24 cellular contexts compared by ENCODE assay signal in the genomic region with DNA sequence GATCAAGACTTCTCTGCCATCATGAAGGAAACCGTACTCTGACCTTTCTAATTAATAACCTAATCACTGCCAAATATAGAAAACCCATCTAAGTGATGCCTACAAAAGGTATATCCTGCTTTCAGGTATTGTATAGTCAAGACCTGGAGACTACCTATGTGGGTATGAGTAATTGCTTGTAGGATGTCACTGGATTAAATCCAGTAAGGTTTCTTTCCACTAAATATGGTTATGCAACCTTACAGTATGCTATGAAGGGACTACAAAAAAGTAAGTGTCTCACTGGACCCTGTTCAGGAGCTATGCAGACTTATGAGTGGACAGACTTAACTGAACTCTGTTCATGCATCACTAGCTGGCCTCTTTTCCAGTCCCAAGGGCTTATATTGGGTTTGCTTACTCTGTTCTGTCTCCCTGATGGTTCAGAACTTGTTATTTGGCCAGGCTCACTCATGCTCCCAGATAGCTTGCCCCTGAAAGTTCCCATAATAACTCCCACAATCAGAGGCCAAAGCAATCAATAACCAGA. TPM values are rescaled to one million over a fixed set of nuclear protein-coding genes. Genes with fewer than 3 reads are reported as not detected.
DNase-seq lines count a peak whose midpoint lies in the region; ATAC-seq, FAIRE-seq and TF ChIP-seq lines count a peak whose summit lies in the region.
"Had no signal": no experiment of that assay in that cellular context is flagged by ENCODE, and none has a peak within 500 bp of the region (broad histone marks: within the 10 kb centered on the region; RNA-seq: fewer than 3 reads in every experiment).

No MANE protein-coding gene starts in this region.

- DNase-seq in RWPE2 (ENCODE audit: low spot score) = no peak
- peak; percentile 74 for DNase-seq in bronchial epithelial cell (ENCODE audit: low read depth)
- DNase-seq in fibroblast of the aortic adventitia (ENCODE audit: low read depth) = peak; percentile 20
- DNase-seq in skeletal muscle cell (ENCODE audit: low read depth) = peak; percentile 31
- no peak for DNase-seq in PC-9
- DNase-seq in ureter (ENCODE audit: low spot score) = no peak
- DNase-seq: CD4-positive, CD25-positive, alpha-beta regulatory T cell; CD8-positive, alpha-beta memory T cell; COR-L47; DMS 273 treated with DMSO at 0.1 percent for 48 hours; DMS53; DND-41; EL; GOT3; H7 had no signal

- TF ChIP-seq CTCF in RWPE2 (IDR thresholded peaks at IDR 0.05; ENCODE audit: poor library complexity, severe bottlenecking) (no peak), bronchial epithelial cell (IDR thresholded peaks at IDR 0.05; ENCODE audit: insufficient read depth, low read length, severe bottlenecking) (no peak), fibroblast of the aortic adventitia (IDR thresholded peaks at IDR 0.05; ENCODE audit: insufficient read depth, low read length) (no peak), PC-9 (conservative IDR thresholded peaks at IDR 0.05) (no peak)

- H3K9me3 ChIP-seq in RWPE2 (ENCODE audit: severe bottlenecking) (no peaks in the 10 kb centered on the region), PC-9 (ENCODE audit: insufficient read depth, low read depth) (no peaks in the 10 kb centered on the region)
- H3K9me3 ChIP-seq: BLaER1 treated with 17β-estradiol and CSF1 and Interleukin-3, amounts not matched to agents 10 nM and 100 nM had no signal

- no peaks in the 10 kb centered on the region for H4K20me1 ChIP-seq in PC-9 (ENCODE audit: insufficient read depth)
- H4K20me1 ChIP-seq: BLaER1 treated with 17β-estradiol and CSF1 and Interleukin-3, amounts not matched to agents 10 nM and 100 nM had no signal

- no TSS peak for BruUV-seq in PC-9 (replicated peaks; lab: Mats Ljungman, UMichigan)

- H3K27me3 ChIP-seq in RWPE2 (ENCODE audit: insufficient read depth, poor library complexity, severe bottlenecking) = no peaks in the 10 kb centered on the region
- no peaks in the 10 kb centered on the region for H3K27me3 ChIP-seq in bronchial epithelial cell (ENCODE audit: control insufficient read depth, insufficient read depth, low read length)
- no peaks in the 10 kb centered on the region for H3K27me3 ChIP-seq in PC-9 (ENCODE audit: insufficient read depth, low read depth)
- H3K27me3 ChIP-seq: BLaER1 treated with 17β-estradiol and CSF1 and Interleukin-3, amounts not matched to agents 10 nM and 100 nM had no signal

- H3K79me2 ChIP-seq in PC-9 (ENCODE audit: low read depth) = no peaks in the 10 kb centered on the region

- POLR2A ChIA-PET in PC-9 (lab: Charles Lee; ENCODE audit: unreplicated experiment) = no interaction called here

- CTCF ChIA-PET in PC-9 (lab: Charles Lee) = no interaction called here

- H3K36me3 ChIP-seq in RWPE2 (ENCODE audit: low read depth) = no peaks in the 10 kb centered on the region
- H3K36me3 ChIP-seq in bronchial epithelial cell (ENCODE audit: control insufficient read depth, insufficient read depth, low read length) = no peaks in the 10 kb centered on the region
- H3K36me3 ChIP-seq in PC-9 (ENCODE audit: low read depth) = no peaks in the 10 kb centered on the region
- H3K36me3 ChIP-seq: BLaER1 treated with 17β-estradiol and CSF1 and Interleukin-3, amounts not matched to agents 10 nM and 100 nM had no signal

- no peak overlapping the region for H2AFZ ChIP-seq in PC-9

- FAIRE-seq in bronchial epithelial cell (lab: Jason Lieb, UNC) = peak; percentile 58
- FAIRE-seq: GM12878 had no signal

- H3K9me2 ChIP-seq in PC-9 (ENCODE audit: insufficient read depth) = no peaks in the 10 kb centered on the region

- no peaks in the 10 kb centered on the region for H3F3A ChIP-seq in PC-9 (ENCODE audit: insufficient read depth, low read depth)

- H3K27ac ChIP-seq in RWPE2 (ENCODE audit: poor library complexity, severe bottlenecking) (peak overlapping the region; percentile 18), PC-9 (no peak overlapping the region)
- H3K27ac ChIP-seq: BLaER1 treated with 17β-estradiol and CSF1 and Interleukin-3, amounts not matched to agents 10 nM and 100 nM; HL-60 had no signal

- H3K4me3 ChIP-seq in RWPE2 (ENCODE audit: severe bottlenecking) = no peak overlapping the region
- no peak overlapping the region for H3K4me3 ChIP-seq in bronchial epithelial cell (ENCODE audit: low read depth, low read length)
- H3K4me3 ChIP-seq in fibroblast of the aortic adventitia (ENCODE audit: low read depth, low read length) = no peak overlapping the region
- H3K4me3 ChIP-seq in skeletal muscle cell (ENCODE audit: low read depth, low read length) = no peak overlapping the region
- H3K4me3 ChIP-seq in PC-9 = no peak overlapping the region
- H3K4me3 ChIP-seq: BLaER1 treated with 17β-estradiol and CSF1 and Interleukin-3, amounts not matched to agents 10 nM and 100 nM; GM12878 had no signal

- H3K4me1 ChIP-seq in RWPE2 (ENCODE audit: insufficient read depth, poor library complexity, severe bottlenecking) (peaks cover 27% of the 10 kb centered on the region), PC-9 (replicated peaks; ENCODE audit: insufficient read depth) (no peaks in the 10 kb centered on the region)

- no peak overlapping the region for H3K4me2 ChIP-seq in PC-9

- ATAC-seq in RWPE2 (ENCODE audit: low read depth) (peak; percentile 59), HG03108 (IDR thresholded peaks at IDR 0.05; ENCODE audit: unreplicated experiment) (no peak), HG02870 (IDR thresholded peaks at IDR 0.05; ENCODE audit: unreplicated experiment) (no peak)
- ATAC-seq: GM12878, HCT116 had no signal

- intact Hi-C loops in PC-9 (cut with micrococcal nuclease; ENCODE audit: unreplicated experiment) = no loop called here

RNA-seq across cellular contexts. Expression of a gene that starts 51.1 kb away (rescaled TPM):
- total RNA-seq in bronchial epithelial cell = not detected in 2 replicates
- not detected in 2 replicates for total RNA-seq in fibroblast of the aortic adventitia (ENCODE audit: low replicate concordance)
- 0.35 and 0.50 TPM in 2 replicates for total RNA-seq in PC-9 (2021)
- total RNA-seq in ureter = not detected
- total RNA-seq: B cell; CD4-positive, CD25-positive, alpha-beta regulatory T cell; CD8-positive, alpha-beta memory T cell; G401; GM12878; H7; HT1080 had no signal

Comparison
In these comparisons a context has a peak if more than half of its experiments do, and no peak if none do; other contexts are left out.
1. DNase-seq: peak in bronchial epithelial cell (single experiment), fibroblast of the aortic adventitia (single experiment) and skeletal muscle cell (single experiment); none in RWPE2 (single experiment), PC-9 (0 of 2) and ureter (single experiment).